In genomic region chr3:29465836-29466235, GRCh38 we compare ENCODE assay signal across 14 cellular contexts.
A peak's percentile ranks its signal among the peaks of the same experiment; 100 is the strongest.
DNase-seq lines count a peak whose midpoint lies in the region; ATAC-seq and TF ChIP-seq lines count a peak whose summit lies in the region.
"Had no signal": no experiment of that assay in that cellular context is flagged by ENCODE, and none has a peak within 500 bp of the region (broad histone marks: within the 10 kb centered on the region; RNA-seq: fewer than 3 reads in every experiment).

No MANE protein-coding gene starts in this region.

- H3K4me1 ChIP-seq in SJCRH30, result peaks cover 25% of the 10 kb centered on the region
- H3K4me1 ChIP-seq in right lobe of liver, result no peaks in the 10 kb centered on the region
- H3K4me1 ChIP-seq: parathyroid adenoma had no signal

- peaks cover 54% of the 10 kb centered on the region for H3K4me1 Mint-ChIP-seq in neural crest cell
- no peaks in the 10 kb centered on the region for H3K4me1 Mint-ChIP-seq in activated T-cell treated with anti-CD3 and anti-CD28 coated beads, Interleukin-2, amount 50 U/mL, for 24 hours (ENCODE audit: low read depth)

- H3K27ac ChIP-seq in SJCRH30 (peak overlapping the region; percentile 11; the same call in 1 of the 2 replicates), coronary artery (no peak overlapping the region), right lobe of liver (no peak overlapping the region)
- H3K27ac ChIP-seq: parathyroid adenoma had no signal

- H3K27ac Mint-ChIP-seq in neural crest cell (ENCODE audit: unreplicated experiment), result peak overlapping the region; percentile 76
- no peak overlapping the region for H3K27ac Mint-ChIP-seq in activated T-cell treated with anti-CD3 and anti-CD28 coated beads, Interleukin-2, amount 50 U/mL, for 24 hours
- H3K27ac Mint-ChIP-seq: stimulated activated naive CD8-positive, alpha-beta T cell treated with anti-CD3 and anti-CD28 coated beads, Interleukin-15, Interleukin-2, amounts not matched to agents 100 ng/mL and 50 ng/mL, for 24 hours had no signal

- H3K9me3 Mint-ChIP-seq in neural crest cell, result peaks cover 2% of the 10 kb centered on the region
- H3K9me3 Mint-ChIP-seq in activated T-cell treated with anti-CD3 and anti-CD28 coated beads, Interleukin-2, amount 50 U/mL, for 24 hours, result no peaks in the 10 kb centered on the region
- H3K9me3 Mint-ChIP-seq: stimulated activated naive CD8-positive, alpha-beta T cell treated with anti-CD3 and anti-CD28 coated beads, Interleukin-15, Interleukin-2, amounts not matched to agents 100 ng/mL and 50 ng/mL, for 24 hours had no signal

- H3K36me3 Mint-ChIP-seq in neural crest cell (ENCODE audit: low read depth), result peaks cover 2% of the 10 kb centered on the region
- H3K36me3 Mint-ChIP-seq in activated T-cell treated with anti-CD3 and anti-CD28 coated beads, Interleukin-2, amount 50 U/mL, for 24 hours (ENCODE audit: low read depth), result no peaks in the 10 kb centered on the region
- H3K36me3 Mint-ChIP-seq: CD4-positive, CD25-positive, alpha-beta regulatory T cell had no signal

- H3K27me3 Mint-ChIP-seq in neural crest cell (ENCODE audit: low read depth), result no peaks in the 10 kb centered on the region
- no peaks in the 10 kb centered on the region for H3K27me3 Mint-ChIP-seq in activated T-cell treated with anti-CD3 and anti-CD28 coated beads, Interleukin-2, amount 50 U/mL, for 24 hours
- H3K27me3 Mint-ChIP-seq: CD4-positive, CD25-positive, alpha-beta regulatory T cell; stimulated activated naive CD8-positive, alpha-beta T cell treated with anti-CD3 and anti-CD28 coated beads, Interleukin-15, Interleukin-2, amounts not matched to agents 100 ng/mL and 50 ng/mL, for 24 hours had no signal

- no peak for TF ChIP-seq POLR2A in right lobe of liver (IDR thresholded peaks at IDR 0.05)

- H3K9me3 ChIP-seq in SJCRH30 (replicated peaks) (no peaks in the 10 kb centered on the region), right lobe of liver (no peaks in the 10 kb centered on the region)

- DNase-seq in AG20443 (ENCODE audit: low spot score) (peak; percentile 73), SJCRH30 (peak; percentile 54 to 72), fibroblast of mammary gland (ENCODE audit: low read depth) (peak; percentile 61), neural crest cell (ENCODE audit: low read depth, low spot score) (no peak), coronary artery (ENCODE audit: low spot score) (no peak), right lobe of liver (no peak)
- DNase-seq in activated naive CD4-positive, alpha-beta T cell treated with anti-CD3 and anti-CD28 coated beads, Interleukin-2, amount 50 U/mL, for 16 hours, result no peak
- DNase-seq in activated T-cell treated with anti-CD3 and anti-CD28 coated beads, Interleukin-2, amount 50 U/mL, for 24 hours, result no peak
- DNase-seq: activated CD4-positive, alpha-beta T cell treated with anti-CD3 and anti-CD28 coated beads, Interleukin-2, amount 50 U/mL, for 4 hours; activated effector memory CD4-positive, alpha-beta T cell treated with anti-CD3 and anti-CD28 coated beads, Interleukin-2, amount 50 U/mL, for 16 hours; CD4-positive, CD25-positive, alpha-beta regulatory T cell; cerebellar nuclear complex had no signal

- no peak overlapping the region for H3K4me3 Mint-ChIP-seq in neural crest cell
- no peak overlapping the region for H3K4me3 Mint-ChIP-seq in activated T-cell treated with anti-CD3 and anti-CD28 coated beads, Interleukin-2, amount 50 U/mL, for 24 hours
- H3K4me3 Mint-ChIP-seq: CD4-positive, CD25-positive, alpha-beta regulatory T cell; stimulated activated naive CD8-positive, alpha-beta T cell treated with anti-CD3 and anti-CD28 coated beads, Interleukin-15, Interleukin-2, amounts not matched to agents 100 ng/mL and 50 ng/mL, for 24 hours had no signal

- H3K36me3 ChIP-seq in SJCRH30 (no peaks in the 10 kb centered on the region), right lobe of liver (no peaks in the 10 kb centered on the region)

- intact Hi-C loops in right lobe of liver (cut with DNase I), result no loop called here

- ATAC-seq in right lobe of liver, result no peak

- WGBS in right lobe of liver (ENCODE audit: insufficient coverage, low coverage, low lambda C conversion rate, missing lambda C conversion rate), result 31% methylated on average over 2 of the region's 2 CpGs

- H3K27me3 ChIP-seq in SJCRH30 (no peaks in the 10 kb centered on the region), right lobe of liver (no peaks in the 10 kb centered on the region)

- TF ChIP-seq CTCF in fibroblast of mammary gland (conservative IDR thresholded peaks at IDR 0.05; ENCODE audit: control insufficient read depth, insufficient read depth, low read depth, low read length) (no peak), neural crest cell (conservative IDR thresholded peaks at IDR 0.05) (no peak), coronary artery (IDR thresholded peaks at IDR 0.05) (no peak), right lobe of liver (IDR thresholded peaks at IDR 0.05) (no peak)

- peak overlapping the region; percentile 4 for H3K4me3 ChIP-seq in SJCRH30
- H3K4me3 ChIP-seq in fibroblast of mammary gland (ENCODE audit: control insufficient read depth, low read depth, low read length), result no peak overlapping the region
- H3K4me3 ChIP-seq in coronary artery, result no peak overlapping the region
- no peak overlapping the region for H3K4me3 ChIP-seq in right lobe of liver

Comparison
In these comparisons a context has a peak if more than half of its experiments do, and no peak if none do; other contexts are left out.
1. DNase-seq: peak in AG20443 (single experiment), SJCRH30 (2 of 2) and fibroblast of mammary gland (single experiment); none in neural crest cell (single experiment), activated naive CD4-positive, alpha-beta T cell treated with anti-CD3 and anti-CD28 coated beads, Interleukin-2, amount 50 U/mL, for 16 hours (single experiment), activated T-cell treated with anti-CD3 and anti-CD28 coated beads, Interleukin-2, amount 50 U/mL, for 24 hours (single experiment), coronary artery (single experiment) and right lobe of liver (0 of 3).